ENCODE assay signal across 33 cellular contexts in the genomic region with DNA sequence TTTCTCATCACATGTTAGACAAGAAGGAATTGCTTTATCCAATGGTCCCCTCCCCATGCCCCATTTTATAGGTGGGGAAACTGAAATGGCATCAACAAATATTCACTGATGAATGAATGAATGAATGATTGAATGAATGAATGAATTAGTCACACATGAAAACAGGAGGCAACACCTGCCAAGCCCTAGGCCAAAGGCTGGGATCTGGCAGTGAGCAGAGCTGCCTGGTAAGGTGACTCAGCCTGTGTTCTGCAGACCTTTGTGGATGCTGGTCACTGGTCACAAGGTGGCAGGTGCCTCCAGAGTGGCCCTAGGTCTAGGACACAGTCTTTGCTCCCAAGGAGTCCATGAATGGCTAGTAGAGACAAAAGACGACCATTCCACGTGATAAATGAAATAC.
"Had no signal": no experiment of that assay in that cellular context is flagged by ENCODE, and none has a peak within 500 bp of the region (broad histone marks: within the 10 kb centered on the region; RNA-seq: fewer than 3 reads in every experiment).

No MANE protein-coding gene starts in this region.

- H3K4me1 Mint-ChIP-seq: activated B cell treated with CpG ODN at 0.5 μM for 24 hours; activated T-helper 17 cell treated with anti-CD3 and anti-CD28 coated beads, Interleukin-2, amount 50 U/mL, for 72 hours; central memory CD8-positive, alpha-beta T cell; T-helper 17 cell had no signal

- H3K36me3 Mint-ChIP-seq: activated naive CD8-positive, alpha-beta T cell had no signal

- H3K27me3 ChIP-seq: foreskin keratinocyte had no signal

- ATAC-seq: activated CD4-positive, CD25-positive, alpha-beta regulatory T cell treated with anti-CD3 and anti-CD28 coated beads, Interleukin-2, amount 50 U/mL, for 24 hours; activated CD8-positive, alpha-beta T cell treated with anti-CD3 and anti-CD28 coated beads for 36 hours; activated T-cell treated with anti-CD3 and anti-CD28 coated beads, Interleukin-2, amount 50 U/mL, for 4 hours; activated T-helper 17 cell treated with anti-CD3 and anti-CD28 coated beads, Interleukin-2, amount 50 U/mL, for 72 hours; foreskin keratinocyte; gastrocnemius medialis; T-helper 17 cell had no signal

- H3K4me3 ChIP-seq: coronary artery, dorsolateral prefrontal cortex, esophagus muscularis mucosa, gastrocnemius medialis had no signal

- H3K4me3 Mint-ChIP-seq: activated B cell treated with CpG ODN at 0.5 μM for 24 hours; activated CD8-positive, alpha-beta T cell treated with anti-CD3 and anti-CD28 coated beads for 36 hours; activated naive CD8-positive, alpha-beta T cell; activated T-cell treated with anti-CD3 and anti-CD28 coated beads, Interleukin-2, amount 50 U/mL, for 4 hours; activated T-helper 17 cell treated with anti-CD3 and anti-CD28 coated beads, Interleukin-2, amount 50 U/mL, for 72 hours; central memory CD8-positive, alpha-beta T cell; dendritic cell treated with granulocyte-macrophage colony-stimulating factor and Interleukin-4, amounts not matched to agents 40 ng/mL and 50 ng/mL, for 4 days; endodermal cell; T-helper 17 cell; T-helper 2 cell treated with Interferon-gamma antibody and Interleukin-4, amounts not matched to agents 5 μg/mL and 100 μg/mL, for 36 hours had no signal

- H3K9me3 ChIP-seq: esophagus muscularis mucosa, gastrocnemius medialis had no signal

- H3K27ac ChIP-seq: brain microvascular endothelial cell, coronary artery, dorsolateral prefrontal cortex, esophagus muscularis mucosa, foreskin keratinocyte, gastrocnemius medialis, WERI-Rb-1 had no signal

- H3K9me3 Mint-ChIP-seq: activated CD8-positive, alpha-beta T cell treated with anti-CD3 and anti-CD28 coated beads for 36 hours; activated T-cell treated with anti-CD3 and anti-CD28 coated beads, Interleukin-2, amount 50 U/mL, for 4 hours; dendritic cell treated with granulocyte-macrophage colony-stimulating factor and Interleukin-4, amounts not matched to agents 40 ng/mL and 50 ng/mL, for 4 days; T-helper 2 cell treated with Interferon-gamma antibody and Interleukin-4, amounts not matched to agents 5 μg/mL and 100 μg/mL, for 36 hours had no signal

- H3K4me1 ChIP-seq: foreskin keratinocyte, gastrocnemius medialis had no signal

- H3K36me3 ChIP-seq: brain microvascular endothelial cell, esophagus muscularis mucosa, gastrocnemius medialis, WERI-Rb-1 had no signal

- DNase-seq: activated B cell treated with CpG ODN at 0.5 μM for 24 hours; activated CD4-positive, alpha-beta T cell treated with anti-CD3 and anti-CD28 coated beads for 48 hours; activated CD4-positive, alpha-beta T cell treated with anti-CD3 and anti-CD28 coated beads, Interleukin-2, amount 50 U/mL, for 1 hour; activated CD4-positive, alpha-beta T cell treated with anti-CD3 and anti-CD28 coated beads, Interleukin-2, amount 50 U/mL, for 48 hours; activated CD8-positive, alpha-beta memory T cell treated with anti-CD3 and anti-CD28 coated beads for 24 hours; activated CD8-positive, alpha-beta T cell treated with anti-CD3 and anti-CD28 coated beads for 36 hours; activated effector memory CD4-positive, alpha-beta T cell treated with Interleukin-2 at 50 U/mL for 16 hours; activated gamma-delta T cell treated with Interleukin-2 at 50 U/mL for 16 hours; activated naive CD4-positive, alpha-beta T cell treated with anti-CD3 and anti-CD28 coated beads, Interleukin-2, amount 50 U/mL, for 16 hours; activated naive CD4-positive, alpha-beta T cell treated with Interleukin-2 at 50 U/mL for 16 hours; activated T-cell treated with anti-CD3 and anti-CD28 coated beads, Interleukin-2, amount 50 U/mL, for 4 hours; amniotic stem cell; anterior cingulate cortex; brain microvascular endothelial cell; dorsolateral prefrontal cortex; effector memory CD4-positive, alpha-beta T cell; endodermal cell; foreskin keratinocyte; gastrocnemius medialis; T-helper 1 cell; T-helper 17 cell; T1000; WERI-Rb-1 had no signal

- FAIRE-seq: astrocyte, bronchial epithelial cell had no signal

- H3K27ac Mint-ChIP-seq: activated B cell treated with CpG ODN at 0.5 μM for 24 hours; activated CD8-positive, alpha-beta T cell treated with anti-CD3 and anti-CD28 coated beads for 36 hours; activated naive CD8-positive, alpha-beta T cell; activated T-helper 17 cell treated with anti-CD3 and anti-CD28 coated beads, Interleukin-2, amount 50 U/mL, for 72 hours; dendritic cell treated with granulocyte-macrophage colony-stimulating factor and Interleukin-4, amounts not matched to agents 40 ng/mL and 50 ng/mL, for 4 days; endodermal cell; T-helper 17 cell; T-helper 2 cell treated with Interferon-gamma antibody and Interleukin-4, amounts not matched to agents 5 μg/mL and 100 μg/mL, for 36 hours had no signal
